Comparison of ENCODE assay signal across 38 cellular contexts in the genomic region with DNA sequence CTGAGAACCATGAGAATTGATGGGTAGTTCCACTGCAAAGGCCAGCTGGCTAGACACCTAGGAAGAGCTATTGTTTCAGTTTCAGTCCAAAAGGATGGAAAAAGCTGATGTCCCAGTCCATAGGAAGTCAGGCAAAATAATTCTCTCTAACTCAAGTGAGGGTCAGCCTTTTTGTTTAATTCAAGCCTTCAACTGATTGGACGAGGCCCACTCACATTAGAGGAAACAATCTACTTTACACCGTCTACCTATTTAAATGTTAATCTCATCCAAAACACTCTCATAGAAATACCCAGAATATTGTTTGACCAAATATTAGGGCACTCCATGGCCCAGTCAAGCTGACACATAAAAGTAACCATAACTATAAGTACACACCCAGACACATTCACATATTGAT. TPM values are rescaled to one million over a fixed set of nuclear protein-coding genes. Genes with fewer than 3 reads are reported as not detected.
"Had no signal": no experiment of that assay in that cellular context is flagged by ENCODE, and none has a peak within 500 bp of the region (broad histone marks: within the 10 kb centered on the region; RNA-seq: fewer than 3 reads in every experiment).

No MANE protein-coding gene starts in this region.

- H3K4me3 ChIP-seq: MG63 had no signal

- H3K36me3 ChIP-seq: MG63 had no signal

- H3K9me3 ChIP-seq: MG63 had no signal

- DNase-seq: Karpas-422, Kasumi-1, MG63, MM.1S, MV-4-11, NCI-H1048, NCI-H1092, NCI-H1092 treated with DMSO at 0.1 percent for 48 hours, NCI-H1105, NCI-H1105 treated with DMSO at 0.1 percent for 48 hours, NCI-H1417, NCI-H1417 treated with DMSO at 0.1 percent for 48 hours, NCI-H1436, NCI-H1436 treated with DMSO at 0.1 percent for 48 hours, NCI-H146, NCI-H1694, NCI-H1694 treated with DMSO at 0.1 percent for 48 hours, NCI-H187, NCI-H187 treated with DMSO at 0.1 percent for 48 hours, NCI-H1930, NCI-H2029, NCI-H2029 treated with DMSO at 0.1 percent for 48 hours, NCI-H2081, NCI-H2081 treated with DMSO at 0.1 percent for 48 hours, NCI-H2107, NCI-H2171, NCI-H2171 treated with DMSO at 0.1 percent for 48 hours, NCI-H2227 treated with DMSO at 0.1 percent for 48 hours, NCI-H226, NCI-H345, NCI-H446, NCI-H446 treated with DMSO at 0.1 percent for 48 hours, NCI-H510A, NCI-H510A treated with DMSO at 0.1 percent for 48 hours had no signal

RNA-seq across cellular contexts. Expression of gene CCL13, which starts 14.4 kb away (rescaled TPM):
- total RNA-seq: LHCN-M2, M059J, MCF 10A, NCI-H460 had no signal

RNA-seq across cellular contexts. Expression of gene CCL1, which starts 21.1 kb away (rescaled TPM):
- total RNA-seq: LHCN-M2, M059J, MCF 10A, NCI-H460 had no signal

RNA-seq across cellular contexts. Expression of gene CCL8, which starts 22.7 kb away (rescaled TPM):
- total RNA-seq: LHCN-M2, MCF 10A, NCI-H460 had no signal

RNA-seq across cellular contexts. Expression of gene CCL11, which starts 56.4 kb away (rescaled TPM):
- total RNA-seq: LHCN-M2, M059J, MCF 10A, NCI-H460 had no signal
